In the genomic region with DNA sequence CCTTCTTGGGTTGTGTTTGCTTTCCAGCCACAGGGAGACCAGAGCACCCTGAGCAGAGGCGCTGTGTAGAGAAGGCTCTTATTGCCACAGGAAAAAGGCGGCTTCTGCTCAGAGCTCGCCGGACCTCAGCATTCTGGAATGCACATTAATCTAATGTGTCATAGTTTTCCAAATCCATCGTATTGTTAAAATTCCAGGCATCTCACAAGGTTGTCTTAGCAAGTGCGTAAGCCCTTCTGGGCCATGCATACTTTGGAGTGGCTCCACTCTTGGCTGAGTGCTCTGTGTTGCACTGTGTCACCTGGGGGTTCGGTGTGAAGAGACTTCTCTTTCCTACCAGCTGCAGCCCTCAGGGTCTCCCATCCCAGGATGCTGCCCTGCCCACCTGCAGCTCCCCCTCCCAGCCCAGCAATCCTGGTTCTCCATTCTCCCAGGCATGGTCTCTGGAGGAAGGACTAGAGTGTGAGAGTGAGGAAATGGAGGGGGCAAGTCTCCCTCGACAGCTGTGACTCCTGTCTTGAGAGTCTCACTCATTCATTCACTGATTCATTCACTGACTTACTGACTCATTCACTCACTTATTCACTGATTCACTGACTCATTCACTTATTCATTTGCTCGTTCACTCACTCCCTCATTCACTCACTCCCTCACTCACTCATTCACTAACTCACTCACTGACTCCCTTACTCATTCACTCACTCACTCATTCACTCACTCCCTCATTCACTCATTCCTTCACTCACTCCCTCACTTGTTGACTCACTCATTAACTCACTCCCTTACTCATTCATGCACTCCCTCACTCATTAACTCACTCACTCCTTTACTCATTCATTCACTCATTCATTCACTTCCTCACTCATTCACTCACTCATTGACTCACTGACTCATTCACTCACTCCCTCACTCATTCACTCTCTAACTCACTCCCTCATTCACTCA, we compare ENCODE assay signal across 10 cellular contexts.
A peak's percentile ranks its signal among the peaks of the same experiment; 100 is the strongest.
DNase-seq lines count a peak whose midpoint lies in the region; ATAC-seq, FAIRE-seq and TF ChIP-seq lines count a peak whose summit lies in the region.
"Had no signal": no experiment of that assay in that cellular context is flagged by ENCODE, and none has a peak within 500 bp of the region (broad histone marks: within the 10 kb centered on the region; RNA-seq: fewer than 3 reads in every experiment).

No MANE protein-coding gene starts in this region.

- peak; percentile 95 for DNase-seq in A172 (ENCODE audit: low spot score)
- DNase-seq in HCEC 1CT = peak; percentile 92
- DNase-seq in cardiac fibroblast (ENCODE audit: low read depth in 2 of 2) = peak; percentile 89 to 92
- DNase-seq in HepG2 (ENCODE audit: low spot score) = no peak
- DNase-seq in activated CD4-positive, alpha-beta T cell treated with anti-CD3 and anti-CD28 coated beads for 1 hour = no peak
- DNase-seq in anterior cingulate cortex (lab: John Stamatoyannopoulos, UW) = no peak
- no peak for DNase-seq in iPS-NIHi7 (ENCODE audit: extremely low spot score)
- DNase-seq: right lobe of liver had no signal

- CTCF ChIA-PET in HepG2 (lab: Yijun Ruan, JAX; ENCODE audit: low intra/inter-chr PET ratio, low total read pairs) = no interaction called here

- no peaks in the 10 kb centered on the region for H3K36me3 ChIP-seq in HepG2 (replicated peaks in 1 of 2; ENCODE audit: control insufficient read depth in 1 of 2, insufficient read depth in 2 of 2, low read length in 2 of 2)
- H3K36me3 ChIP-seq: right lobe of liver had no signal

- no peak overlapping the region for H3K4me3 ChIP-seq in cardiac fibroblast (replicated peaks in 1 of 2; ENCODE audit: low read depth in 2 of 2, low read length in 2 of 2)
- no peak overlapping the region for H3K4me3 ChIP-seq in HepG2 (replicated peaks in 1 of 3; ENCODE audit: insufficient read depth in 1 of 3, low read depth in 2 of 3, low read length in 3 of 3)
- H3K4me3 ChIP-seq: right lobe of liver, suprapubic skin had no signal

- in situ Hi-C loops in HepG2 (cut with HindIII; ENCODE audit: extremely low pct_ligation_motif_present, low pct_unique_long_range_greater_than_20kb) = no loop called here

- H3K4me1 ChIP-seq in HepG2 (ENCODE audit: insufficient read depth, low read length) = no peaks in the 10 kb centered on the region
- H3K4me1 ChIP-seq: right lobe of liver, suprapubic skin had no signal

- H2AFZ ChIP-seq in HepG2 (ENCODE audit: low read length) = no peak overlapping the region

- intact Hi-C loops in HepG2 (cut with micrococcal nuclease; ENCODE audit: unreplicated experiment) = loop anchor here (10.0 kb wide), 1 partner anchor 192 kb away; no protein-coding TSS in a partner anchor

- TF ChIP-seq EP300 in HepG2 (IDR thresholded peaks at IDR 0.05; ENCODE audit: low read depth in 2 of 2, low read length in 2 of 2) (no peak), HepG2 (CRISPR knock-in tag; IDR thresholded peaks at IDR 0.05; ENCODE audit: borderline replicate concordance) (no peak)

- no peak for TF ChIP-seq POLR2A in HepG2 (IDR thresholded peaks at IDR 0.05; ENCODE audit: insufficient read depth in 1 of 2, low read depth in 2 of 2, low read length in 2 of 2)

- no peaks in the 10 kb centered on the region for H3K79me2 ChIP-seq in HepG2 (ENCODE audit: insufficient read depth, low read length)

- WGBS in HepG2 (ENCODE audit: low lambda C conversion rate) = 23% methylated on average over 9 of the region's 9 CpGs

- no peak for TF ChIP-seq RAD21 in HepG2 (CRISPR knock-in tag; IDR thresholded peaks at IDR 0.05)

- peak; percentile 31 for ATAC-seq in HepG2
- ATAC-seq in HG02852 (IDR thresholded peaks at IDR 0.05; ENCODE audit: unreplicated experiment) = no peak

- TF ChIP-seq CTCF in cardiac fibroblast (IDR thresholded peaks at IDR 0.05; ENCODE audit: low read depth, low read length) = no peak
- TF ChIP-seq CTCF in HepG2 (CRISPR knock-in tag; IDR thresholded peaks at IDR 0.05) = no peak

- no TSS peak for BruUV-seq in HepG2 (replicated peaks; lab: Mats Ljungman, UMichigan)

- H4K20me1 ChIP-seq in HepG2 (ENCODE audit: insufficient read depth, low read length) = no peaks in the 10 kb centered on the region; the same call in 1 of the 2 replicates

- no peak overlapping the region for H3K9ac ChIP-seq in HepG2 (ENCODE audit: insufficient read depth, low read depth, low read length)

- POLR2A ChIA-PET in HepG2 (lab: Yijun Ruan, JAX) = no interaction called here

- no peak overlapping the region for H3K4me2 ChIP-seq in HepG2 (ENCODE audit: low read depth, low read length)

- H3K9me3 ChIP-seq in HepG2 (ENCODE audit: low read length) = no peaks in the 10 kb centered on the region
- H3K9me3 ChIP-seq: right lobe of liver, suprapubic skin had no signal

- no peak overlapping the region for H3K27ac ChIP-seq in HepG2 (ENCODE audit: extremely low read length, insufficient read depth, low read length)
- H3K27ac ChIP-seq: right lobe of liver, suprapubic skin had no signal

- H3K27me3 ChIP-seq in HepG2 (ENCODE audit: control insufficient read depth in 1 of 2, insufficient read depth in 2 of 2, low read length in 2 of 2) = peaks cover 22 to 91% of the 10 kb centered on the region in 2 experiments; a peak in 4 of 5 replicates
- H3K27me3 ChIP-seq: right lobe of liver, suprapubic skin had no signal

- FAIRE-seq in HepG2 (lab: Jason Lieb, UNC) = no peak

TF ChIP-seq in HepG2, 621 proteins besides CTCF, POLR2A, EP300 and RAD21:
- TF ChIP-seq FOXP1 (IDR thresholded peaks at IDR 0.05) (peak; percentile 22; the same call in 1 of the 2 replicates), FOXP1 (CRISPR knock-in tag; IDR thresholded peaks at IDR 0.05) (no peak), NBN (conservative IDR thresholded peaks at IDR 0.05) (0 out of 2 replicates have a peak, but pooled peaks have one; percentile 66)
- TF ChIP-seq, protein P1, sequence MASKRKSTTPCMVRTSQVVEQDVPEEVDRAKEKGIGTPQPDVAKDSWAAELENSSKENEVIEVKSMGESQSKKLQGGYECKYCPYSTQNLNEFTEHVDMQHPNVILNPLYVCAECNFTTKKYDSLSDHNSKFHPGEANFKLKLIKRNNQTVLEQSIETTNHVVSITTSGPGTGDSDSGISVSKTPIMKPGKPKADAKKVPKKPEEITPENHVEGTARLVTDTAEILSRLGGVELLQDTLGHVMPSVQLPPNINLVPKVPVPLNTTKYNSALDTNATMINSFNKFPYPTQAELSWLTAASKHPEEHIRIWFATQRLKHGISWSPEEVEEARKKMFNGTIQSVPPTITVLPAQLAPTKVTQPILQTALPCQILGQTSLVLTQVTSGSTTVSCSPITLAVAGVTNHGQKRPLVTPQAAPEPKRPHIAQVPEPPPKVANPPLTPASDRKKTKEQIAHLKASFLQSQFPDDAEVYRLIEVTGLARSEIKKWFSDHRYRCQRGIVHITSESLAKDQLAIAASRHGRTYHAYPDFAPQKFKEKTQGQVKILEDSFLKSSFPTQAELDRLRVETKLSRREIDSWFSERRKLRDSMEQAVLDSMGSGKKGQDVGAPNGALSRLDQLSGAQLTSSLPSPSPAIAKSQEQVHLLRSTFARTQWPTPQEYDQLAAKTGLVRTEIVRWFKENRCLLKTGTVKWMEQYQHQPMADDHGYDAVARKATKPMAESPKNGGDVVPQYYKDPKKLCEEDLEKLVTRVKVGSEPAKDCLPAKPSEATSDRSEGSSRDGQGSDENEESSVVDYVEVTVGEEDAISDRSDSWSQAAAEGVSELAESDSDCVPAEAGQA (IDR thresholded peaks at IDR 0.05; ENCODE audit: low read depth) = no peak
- TF ChIP-seq, protein P1 (CRISPR knock-in tag; IDR thresholded peaks at IDR 0.05; ENCODE audit: borderline replicate concordance) = no peak

Comparison
In these comparisons a context has a peak if more than half of its experiments do, and no peak if none do; other contexts are left out.
1. DNase-seq: peak in A172 (single experiment), HCEC 1CT (single experiment) and cardiac fibroblast (2 of 2); none in HepG2 (single experiment), activated CD4-positive, alpha-beta T cell treated with anti-CD3 and anti-CD28 coated beads for 1 hour (single experiment), anterior cingulate cortex (0 of 58) and iPS-NIHi7 (single experiment).